In the genomic region with DNA sequence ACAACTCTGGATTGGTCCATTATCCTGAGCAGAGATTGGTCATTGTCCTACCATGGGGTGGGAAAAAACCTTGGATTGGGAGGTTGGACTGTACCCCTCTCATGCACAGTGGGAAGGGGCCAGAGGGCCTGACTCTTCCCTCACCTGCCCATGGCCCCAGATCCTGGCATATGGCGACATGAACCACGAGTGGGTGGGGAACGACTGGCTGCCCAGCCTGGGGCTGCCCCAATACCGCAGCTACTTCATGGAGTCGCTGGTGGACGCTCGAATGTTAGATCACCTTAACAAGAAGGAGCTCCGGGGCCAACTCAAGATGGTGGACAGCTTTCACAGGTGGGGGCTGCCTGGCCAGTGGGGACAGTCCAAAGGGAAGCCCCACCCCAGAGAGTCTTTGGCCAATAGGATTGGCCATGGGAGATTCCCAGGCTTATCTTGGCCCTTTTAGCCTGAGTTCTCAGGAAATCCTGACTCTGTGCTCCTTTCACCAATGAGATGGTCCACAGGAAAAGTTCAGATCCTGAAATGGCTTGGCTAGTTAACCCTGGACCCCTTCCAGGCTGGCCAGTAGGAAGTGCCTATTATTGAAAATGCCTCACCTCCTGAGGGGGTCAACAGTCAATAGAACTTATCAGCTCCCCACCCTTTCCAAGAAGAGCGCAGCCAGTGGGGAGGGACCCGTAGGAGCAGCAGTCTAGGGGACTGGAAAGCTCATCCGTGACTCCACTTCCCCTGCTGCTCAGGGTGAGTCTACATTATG, we compare ENCODE assay signal across 11 cellular contexts. TPM values are rescaled to one million over a fixed set of nuclear protein-coding genes. Genes with fewer than 3 reads are reported as not detected.
DNase-seq lines count a peak whose midpoint lies in the region; ATAC-seq, FAIRE-seq and TF ChIP-seq lines count a peak whose summit lies in the region.
"Had no signal": no experiment of that assay in that cellular context is flagged by ENCODE, and none has a peak within 500 bp of the region (broad histone marks: within the 10 kb centered on the region; RNA-seq: fewer than 3 reads in every experiment).

No MANE protein-coding gene starts in this region.

- POLR2A ChIA-PET in K562 (lab: Yijun Ruan, JAX), result interaction anchor here (0.6 to 1.0 kb wide), 4 partner anchors 15 to 950 kb away, joined by 3 read pairs; a partner anchor contains a TSS

- H3K9ac ChIP-seq in HUES6 (ENCODE audit: low read length), result peak overlapping the region; percentile 18
- H3K9ac ChIP-seq in K562 (ENCODE audit: insufficient read depth in 1 of 2, low read depth in 2 of 2, low read length in 2 of 2), result peak overlapping the region; percentile 76 to 98
- no peak overlapping the region for H3K9ac ChIP-seq in iPS-18a (ENCODE audit: low read length)
- H3K9ac ChIP-seq in skeletal muscle tissue (ENCODE audit: low read depth in 1 of 3, low read length in 3 of 3), result peak overlapping the region in 2 of 3 donors; percentile 50 to 77

- no peak overlapping the region for H3K27ac ChIP-seq in HUES6 (ENCODE audit: low read depth, low read length)
- peak overlapping the region; percentile 87 for H3K27ac ChIP-seq in K562 (ENCODE audit: extremely low read depth, low read depth, low read length)
- no peak overlapping the region for H3K27ac ChIP-seq in iPS-18a (ENCODE audit: low read length)
- H3K27ac ChIP-seq in skeletal muscle tissue (ENCODE audit: low read depth, low read length), result peak overlapping the region; percentile 83
- peak overlapping the region in 1 of 4 donors; percentile 77 for H3K27ac ChIP-seq in tibial nerve

- peaks cover 7% of the 10 kb centered on the region for H3K27me3 ChIP-seq in HUES6 (ENCODE audit: control insufficient read depth, insufficient read depth, low read length)
- H3K27me3 ChIP-seq in K562 (ENCODE audit: control insufficient read depth in 2 of 2, insufficient read depth in 2 of 2, low read length in 2 of 2), result no peaks in the 10 kb centered on the region
- H3K27me3 ChIP-seq in iPS-18a (ENCODE audit: control insufficient read depth, insufficient read depth, low read length), result peaks cover 8% of the 10 kb centered on the region
- no peaks in the 10 kb centered on the region for H3K27me3 ChIP-seq in skeletal muscle tissue (ENCODE audit: control insufficient read depth in 3 of 3, insufficient read depth in 3 of 3, low read length in 3 of 3)
- H3K27me3 ChIP-seq in tibial nerve, result peaks cover 0 to 43% of the 10 kb centered on the region in 2 donors

- no peak for TF ChIP-seq EP300 in K562 (IDR thresholded peaks at IDR 0.05; ENCODE audit: low read length)
- peak in 1 of 2 donors; percentile 13 for TF ChIP-seq EP300 in tibial nerve (IDR thresholded peaks at IDR 0.05)

- H3K79me2 ChIP-seq in K562 (ENCODE audit: control insufficient read depth, insufficient read depth, low read length), result peaks cover 28% of the 10 kb centered on the region; the same call in 2 of the 3 replicates

- H3K9me3 ChIP-seq in HUES6 (ENCODE audit: control insufficient read depth, insufficient read depth, low read depth, low read length) (no peaks in the 10 kb centered on the region), K562 (replicated peaks; ENCODE audit: control insufficient read depth, insufficient read depth, low read depth, low read length) (no peaks in the 10 kb centered on the region), iPS-18a (ENCODE audit: control insufficient read depth, low read depth, low read length) (no peaks in the 10 kb centered on the region), skeletal muscle tissue (ENCODE audit: control insufficient read depth in 3 of 3, low read length in 3 of 3) (no peaks in the 10 kb centered on the region), tibial nerve (no peaks in the 10 kb centered on the region)

- in situ Hi-C loops in K562 (cut with MboI), result no loop called here

- intact Hi-C loops in K562 (cut with micrococcal nuclease), result loop anchor here (2.0 kb wide), 1 partner anchor 51 kb away; no protein-coding TSS in a partner anchor
- intact Hi-C loops in left colon (cut with DNase I, micrococcal nuclease), result loop anchor here in 1 of 2 donors (5.0 kb wide), 1 partner anchor 51 kb away; no protein-coding TSS in a partner anchor

- ATAC-seq in K562, result peak; percentile 16
- no peak for ATAC-seq in left colon

- H4K20me1 ChIP-seq in K562 (replicated peaks; ENCODE audit: control insufficient read depth, insufficient read depth, low read length), result peaks cover 5% of the 10 kb centered on the region; the same call in 1 of the 2 replicates

- H2AFZ ChIP-seq in K562 (ENCODE audit: low read depth, low read length), result peak overlapping the region; percentile 87

- 0 out of 4 replicates have a peak, but pooled peaks of 1 of the 2 experiments have one; percentile 3 for TF ChIP-seq RAD21 in K562 (CRISPR knock-in tag; conservative IDR thresholded peaks at IDR 0.05 in 1 of 2, IDR thresholded peaks at IDR 0.05 in 1 of 2)

- peak; percentile 70 for FAIRE-seq in K562 (lab: Jason Lieb, UNC)
- FAIRE-seq: keratinocyte had no signal

- BruUV-seq in K562 (replicated peaks; lab: Mats Ljungman, UMichigan), result no TSS peak

- TF ChIP-seq POLR2A in K562 (conservative IDR thresholded peaks at IDR 0.05) (no peak; the same call in none of the 2 replicates), tibial nerve (IDR thresholded peaks at IDR 0.05) (no peak)

- WGBS in K562 (ENCODE audit: insufficient coverage, low coverage, missing lambda C conversion rate), result 27% methylated on average over 11 of the region's 11 CpGs
- 61 to 70% methylated on average over 11 of the region's 11 CpGs for WGBS in tibial nerve, 2 donors

- H3K36me3 ChIP-seq in HUES6 (ENCODE audit: control insufficient read depth, insufficient read depth, low read length) (no peaks in the 10 kb centered on the region), K562 (ENCODE audit: control insufficient read depth, insufficient read depth, low read length) (no peaks in the 10 kb centered on the region), iPS-18a (ENCODE audit: control insufficient read depth, low read depth, low read length) (no peaks in the 10 kb centered on the region), skeletal muscle tissue (ENCODE audit: control insufficient read depth in 3 of 3, insufficient read depth in 3 of 3, low read length in 3 of 3) (peaks cover 0 to 7% (median 0%) of the 10 kb centered on the region in 3 donors), tibial nerve (no peaks in the 10 kb centered on the region)

- no peaks in the 10 kb centered on the region for H3K9me1 ChIP-seq in K562 (ENCODE audit: control insufficient read depth, insufficient read depth, low read length)

- TF ChIP-seq CTCF in K562 (IDR thresholded peaks at IDR 0.05 in 2 of 3, conservative IDR thresholded peaks at IDR 0.05 in 1 of 3; ENCODE audit: insufficient read depth in 2 of 3, low read depth in 1 of 3, low read length in 3 of 3) (no peak), tibial nerve (IDR thresholded peaks at IDR 0.05) (no peak)

- DNase-seq in K562 (ENCODE audit: extremely low read depth in 1 of 4, low spot score in 3 of 4), result peak; percentile 49 to 83 (median 65)
- no peak for DNase-seq in left colon
- no peak for DNase-seq in GM03348 (ENCODE audit: low spot score)
- DNase-seq in tibial nerve (ENCODE audit: low spot score in 2 of 2), result no peak
- no peak for DNase-seq in NCI-H510A treated with DMSO at 0.1 percent for 48 hours (lab: John Stamatoyannopoulos, UW)
- DNase-seq: activated CD4-positive, alpha-beta T cell treated with anti-CD3 and anti-CD28 coated beads for 1 hour; NCI-H2227 treated with DMSO at 0.1 percent for 48 hours had no signal

- H3K4me1 ChIP-seq in HUES6 (ENCODE audit: control insufficient read depth, insufficient read depth, low read length) (peaks cover 22% of the 10 kb centered on the region), K562 (replicated peaks in 1 of 2; ENCODE audit: control insufficient read depth in 2 of 2, insufficient read depth in 2 of 2, low read length in 2 of 2) (peaks cover 31 to 73% of the 10 kb centered on the region in 2 experiments), iPS-18a (ENCODE audit: control insufficient read depth, low read depth, low read length) (peaks cover 6% of the 10 kb centered on the region), skeletal muscle tissue (ENCODE audit: control insufficient read depth in 3 of 3, insufficient read depth in 3 of 3, low read length in 3 of 3) (peaks cover 26 to 54% (median 40%) of the 10 kb centered on the region in 3 donors), tibial nerve (peaks cover 0 to 58% (median 24%) of the 10 kb centered on the region in 4 donors)

- CTCF ChIA-PET in K562 (lab: Yijun Ruan, JAX; ENCODE audit: low intra/inter-chr PET ratio), result interaction anchor here (0.8 kb wide), 1 partner anchor 37 kb away, joined by 3 read pairs; no protein-coding TSS in a partner anchor

- H3K4me3 ChIP-seq in HUES6 (ENCODE audit: low read depth, low read length) (peak overlapping the region; percentile 92), K562 (peak overlapping the region; percentile 54), iPS-18a (ENCODE audit: low read length) (peak overlapping the region; percentile 97), skeletal muscle tissue (ENCODE audit: low read length in 3 of 3) (peak overlapping the region; percentile 62 to 94 (median 92)), tibial nerve (peak overlapping the region in 1 of 4 donors; percentile 71)

- H3K4me2 ChIP-seq in K562 (ENCODE audit: insufficient read depth, low read length), result peak overlapping the region; percentile 99

RNA-seq across cellular contexts. Expression of a gene that starts 7.1 kb away (rescaled TPM):
- total RNA-seq in K562 (2011; cell fraction: chromatin; rRNA removed; ENCODE audit: low replicate concordance), result 32.2 and 45.2 TPM in 2 replicates
- 32.8 and 33.2 TPM in 2 replicates for total RNA-seq in K562 (2011; cell fraction: nucleolus; rRNA removed)
- total RNA-seq in K562 (2011; cell fraction: nucleoplasm; rRNA removed), result 43.6 and 52.1 TPM in 2 replicates
- total RNA-seq in K562 (2014; rRNA removed) (15.6 and 20.8 TPM in 2 replicates), K562 (2014; rRNA removed; fragmentation: Illumina TruSeq; extraction: Trizol) (10.0 and 11.7 TPM in 2 replicates), K562 (2015; rRNA removed; fragmentation: Illumina TruSeq; extraction: Trizol) (15.9 and 16.1 TPM in 2 replicates), K562 (2021) (14.8 and 15.6 TPM in 2 replicates), skeletal muscle tissue (78.3 TPM), left colon (1 to 10 TPM; 1.2 to 1.3 TPM), tibial nerve (1 to 10 TPM in 3 of 4 donors, under 1 TPM in 1; 0.60 to 4.3 (median 2.6) TPM)
- polyA plus RNA-seq in K562 (2011; rRNA removed) (13.1 and 22.3 TPM in 2 replicates), K562 (2014; fragmentation: Illumina TruSeq; extraction: Trizol) (17.9 and 18.7 TPM in 2 replicates), K562 (2014; fragmentation: Nextera tagmentation; extraction: Ambion mirVana) (1 to 10 TPM in 1 of 2 experiments, under 1 TPM in 1; 0.66 to 1.2 TPM), K562 (2014; rRNA removed) (11.8 and 13.7 TPM in 2 replicates)
- polyA plus RNA-seq in K562 (2011; cell fraction: cytosol; rRNA removed), result 12.4 and 22.9 TPM in 2 replicates
- 28.6 and 29.0 TPM in 2 replicates for polyA plus RNA-seq in K562 (2011; cell fraction: nucleus; rRNA removed)
- polyA plus RNA-seq in K562 (2012), result 15.3 and 17.4 TPM in 2 replicates
- 18.4 and 24.8 TPM in 2 replicates for polyA minus RNA-seq in K562 (2011; rRNA and poly(A)+ RNA removed)
- 7.2 and 13.7 TPM in 2 replicates for polyA minus RNA-seq in K562 (2011; cell fraction: cytosol; rRNA and poly(A)+ RNA removed)
- 4.0 and 6.3 TPM in 2 replicates for polyA minus RNA-seq in K562 (2011; cell fraction: nucleus; rRNA and poly(A)+ RNA removed)

RNA-seq across cellular contexts. Expression of a gene that starts 9.5 kb away (rescaled TPM):
- total RNA-seq in K562 (2011; cell fraction: chromatin; rRNA removed; ENCODE audit: low replicate concordance), result 86.3 and 161 TPM in 2 replicates
- 82.0 and 87.9 TPM in 2 replicates for total RNA-seq in K562 (2011; cell fraction: nucleolus; rRNA removed)
- 97.8 and 143 TPM in 2 replicates for total RNA-seq in K562 (2011; cell fraction: nucleoplasm; rRNA removed)
- total RNA-seq in K562 (2014; rRNA removed) (35.3 and 37.3 TPM in 2 replicates), K562 (2014; rRNA removed; fragmentation: Illumina TruSeq; extraction: Trizol) (7.9 and 8.3 TPM in 2 replicates), K562 (2015; rRNA removed; fragmentation: Illumina TruSeq; extraction: Trizol) (15.0 and 15.2 TPM in 2 replicates), K562 (2021) (34.6 and 37.8 TPM in 2 replicates), skeletal muscle tissue (5.2 TPM), left colon (100 to 1,000 TPM; 244 to 291 TPM), tibial nerve (10 to 100 TPM; 12.6 to 22.4 (median 16.7) TPM)
- polyA plus RNA-seq in K562 (2011; rRNA removed) (19.2 and 20.5 TPM in 2 replicates), K562 (2014; fragmentation: Illumina TruSeq; extraction: Trizol) (14.7 and 25.2 TPM in 2 replicates), K562 (2014; fragmentation: Nextera tagmentation; extraction: Ambion mirVana) (1 to 10 TPM; 6.5 to 7.9 TPM), K562 (2014; rRNA removed) (45.4 and 56.6 TPM in 2 replicates)
- 21.6 and 37.6 TPM in 2 replicates for polyA plus RNA-seq in K562 (2011; cell fraction: cytosol; rRNA removed)
- 66.9 and 85.9 TPM in 2 replicates for polyA plus RNA-seq in K562 (2011; cell fraction: nucleus; rRNA removed)
- polyA plus RNA-seq in K562 (2012), result 26.9 and 31.4 TPM in 2 replicates
- 5.8 and 8.2 TPM in 2 replicates for polyA minus RNA-seq in K562 (2011; rRNA and poly(A)+ RNA removed)
- polyA minus RNA-seq in K562 (2011; cell fraction: cytosol; rRNA and poly(A)+ RNA removed), result 14.5 and 15.4 TPM in 2 replicates
- polyA minus RNA-seq in K562 (2011; cell fraction: nucleus; rRNA and poly(A)+ RNA removed), result 16.0 and 19.0 TPM in 2 replicates

RNA-seq across cellular contexts. Expression of a gene that starts 28.8 kb away (rescaled TPM):
- 69.7 and 96.7 TPM in 2 replicates for total RNA-seq in K562 (2011; cell fraction: chromatin; rRNA removed; ENCODE audit: low replicate concordance)
- total RNA-seq in K562 (2011; cell fraction: nucleolus; rRNA removed), result 59.0 and 65.5 TPM in 2 replicates
- 60.3 and 89.2 TPM in 2 replicates for total RNA-seq in K562 (2011; cell fraction: nucleoplasm; rRNA removed)
- 48.2 and 55.9 TPM in 2 replicates for total RNA-seq in K562 (2014; rRNA removed)
- 10.3 and 11.5 TPM in 2 replicates for total RNA-seq in K562 (2014; rRNA removed; fragmentation: Illumina TruSeq; extraction: Trizol)
- total RNA-seq in K562 (2015; rRNA removed; fragmentation: Illumina TruSeq; extraction: Trizol), result 19.1 and 21.0 TPM in 2 replicates
- 47.5 and 53.0 TPM in 2 replicates for total RNA-seq in K562 (2021)
- 11.2 and 16.9 TPM in 2 replicates for polyA plus RNA-seq in K562 (2011; rRNA removed)
- 17.5 and 30.1 TPM in 2 replicates for polyA plus RNA-seq in K562 (2011; cell fraction: cytosol; rRNA removed)
- 52.6 and 77.1 TPM in 2 replicates for polyA plus RNA-seq in K562 (2011; cell fraction: nucleus; rRNA removed)
- 17.8 and 27.4 TPM in 2 replicates for polyA plus RNA-seq in K562 (2012)
- polyA plus RNA-seq in K562 (2014; fragmentation: Illumina TruSeq; extraction: Trizol), result 17.6 and 30.1 TPM in 2 replicates
- polyA plus RNA-seq in K562 (2014; fragmentation: Nextera tagmentation; extraction: Ambion mirVana), result under 1 TPM; 0.10 to 0.29 TPM
- 44.2 and 46.7 TPM in 2 replicates for polyA plus RNA-seq in K562 (2014; rRNA removed)
- 11.1 and 17.2 TPM in 2 replicates for polyA minus RNA-seq in K562 (2011; rRNA and poly(A)+ RNA removed)
- 9.8 and 20.9 TPM in 2 replicates for polyA minus RNA-seq in K562 (2011; cell fraction: cytosol; rRNA and poly(A)+ RNA removed)
- polyA minus RNA-seq in K562 (2011; cell fraction: nucleus; rRNA and poly(A)+ RNA removed), result 27.1 and 32.9 TPM in 2 replicates
- total RNA-seq in skeletal muscle tissue, result 3.1 TPM
- 10 to 100 TPM; 21.8 to 24.2 TPM for total RNA-seq in left colon
- total RNA-seq in tibial nerve, result 1 to 10 TPM; 1.8 to 6.7 (median 3.5) TPM

RNA-seq across cellular contexts. Expression of a gene that starts 29.2 kb away (rescaled TPM):
- 1.3 and 4.9 TPM in 2 replicates for total RNA-seq in K562 (2011; cell fraction: chromatin; rRNA removed; ENCODE audit: low replicate concordance)
- total RNA-seq in K562 (2011; cell fraction: nucleolus; rRNA removed), result 7.0 and 7.4 TPM in 2 replicates
- 3.8 and 4.5 TPM in 2 replicates for total RNA-seq in K562 (2011; cell fraction: nucleoplasm; rRNA removed)
- total RNA-seq in K562 (2014; rRNA removed) (4.7 and 7.4 TPM in 2 replicates), K562 (2014; rRNA removed; fragmentation: Illumina TruSeq; extraction: Trizol) (0.55 and 0.64 TPM in 2 replicates), K562 (2015; rRNA removed; fragmentation: Illumina TruSeq; extraction: Trizol) (1.4 and 2.1 TPM in 2 replicates), K562 (2021) (1.6 and 3.2 TPM in 2 replicates), skeletal muscle tissue (not detected), left colon (1 to 10 TPM; 1.8 to 2.0 TPM), tibial nerve (1 to 10 TPM in 3 of 4 donors, not detected in 1; 1.0 to 7.8 (median 5.0) TPM)
- polyA plus RNA-seq in K562 (2011; rRNA removed) (1.5 and 1.9 TPM in 2 replicates), K562 (2014; fragmentation: Illumina TruSeq; extraction: Trizol) (1.1 TPM in 2 replicates), K562 (2014; fragmentation: Nextera tagmentation; extraction: Ambion mirVana) (under 1 TPM; 0.08 to 0.32 TPM), K562 (2014; rRNA removed) (5.4 and 5.7 TPM in 2 replicates)
- 4.1 and 8.0 TPM in 2 replicates for polyA plus RNA-seq in K562 (2011; cell fraction: cytosol; rRNA removed)
- polyA plus RNA-seq in K562 (2011; cell fraction: nucleus; rRNA removed), result 4.8 and 7.5 TPM in 2 replicates
- polyA plus RNA-seq in K562 (2012), result 1.8 and 3.7 TPM in 2 replicates
- polyA minus RNA-seq in K562 (2011; rRNA and poly(A)+ RNA removed), result 0.69 and 0.74 TPM in 2 replicates
- polyA minus RNA-seq in K562 (2011; cell fraction: cytosol; rRNA and poly(A)+ RNA removed), result 1.6 and 3.3 TPM in 2 replicates
- polyA minus RNA-seq in K562 (2011; cell fraction: nucleus; rRNA and poly(A)+ RNA removed), result 4.0 and 4.2 TPM in 2 replicates

RNA-seq across cellular contexts. Expression of a gene that starts 33.9 kb away (rescaled TPM):
- 18.4 and 32.9 TPM in 2 replicates for total RNA-seq in K562 (2011; cell fraction: chromatin; rRNA removed; ENCODE audit: low replicate concordance)
- 24.3 and 26.6 TPM in 2 replicates for total RNA-seq in K562 (2011; cell fraction: nucleolus; rRNA removed)
- 18.6 and 20.3 TPM in 2 replicates for total RNA-seq in K562 (2011; cell fraction: nucleoplasm; rRNA removed)
- 11.0 and 12.4 TPM in 2 replicates for total RNA-seq in K562 (2014; rRNA removed)
- 1.1 and 1.6 TPM in 2 replicates for total RNA-seq in K562 (2014; rRNA removed; fragmentation: Illumina TruSeq; extraction: Trizol)
- total RNA-seq in K562 (2015; rRNA removed; fragmentation: Illumina TruSeq; extraction: Trizol), result 4.0 and 4.1 TPM in 2 replicates
- 9.2 and 9.6 TPM in 2 replicates for total RNA-seq in K562 (2021)
- polyA plus RNA-seq in K562 (2011; rRNA removed), result 5.9 and 10.3 TPM in 2 replicates
- 8.5 and 10.8 TPM in 2 replicates for polyA plus RNA-seq in K562 (2011; cell fraction: cytosol; rRNA removed)
- polyA plus RNA-seq in K562 (2011; cell fraction: nucleus; rRNA removed), result 36.2 and 41.7 TPM in 2 replicates
- 9.0 and 9.4 TPM in 2 replicates for polyA plus RNA-seq in K562 (2012)
- 3.1 and 5.1 TPM in 2 replicates for polyA plus RNA-seq in K562 (2014; fragmentation: Illumina TruSeq; extraction: Trizol)
- 1 to 10 TPM in 1 of 2 experiments, under 1 TPM in 1; 0.89 to 1.4 TPM for polyA plus RNA-seq in K562 (2014; fragmentation: Nextera tagmentation; extraction: Ambion mirVana)
- polyA plus RNA-seq in K562 (2014; rRNA removed), result 15.7 and 18.3 TPM in 2 replicates
- 3.4 and 4.1 TPM in 2 replicates for polyA minus RNA-seq in K562 (2011; rRNA and poly(A)+ RNA removed)
- 1.5 and 4.3 TPM in 2 replicates for polyA minus RNA-seq in K562 (2011; cell fraction: cytosol; rRNA and poly(A)+ RNA removed)
- polyA minus RNA-seq in K562 (2011; cell fraction: nucleus; rRNA and poly(A)+ RNA removed), result 8.2 and 8.7 TPM in 2 replicates
- 18.3 TPM for total RNA-seq in skeletal muscle tissue
- 10 to 100 TPM in 1 of 2 donors, 1 to 10 TPM in 1; 8.8 to 11.4 TPM for total RNA-seq in left colon
- total RNA-seq in tibial nerve, result 10 to 100 TPM; 15.7 to 24.9 (median 19.6) TPM

Comparison
In these comparisons a context has a peak if more than half of its experiments do, and no peak if none do; other contexts are left out.
1. H3K27ac ChIP-seq: peak in K562 (single experiment) and skeletal muscle tissue (single experiment); none in HUES6 (single experiment) and iPS-18a (single experiment).
2. DNase-seq: peak in K562 (4 of 4); none in left colon (0 of 2), GM03348 (single experiment), tibial nerve (0 of 2) and NCI-H510A treated with DMSO at 0.1 percent for 48 hours (single experiment).